Comparison of ENCODE assay signal across 18 cellular contexts in genomic region chr4:163540977-163541376, GRCh38. TPM values are rescaled to one million over a fixed set of nuclear protein-coding genes. Genes with fewer than 3 reads are reported as not detected.
DNase-seq lines count a peak whose midpoint lies in the region; FAIRE-seq lines count a peak whose summit lies in the region.
"Had no signal": no experiment of that assay in that cellular context is flagged by ENCODE, and none has a peak within 500 bp of the region (broad histone marks: within the 10 kb centered on the region; RNA-seq: fewer than 3 reads in every experiment).

No MANE protein-coding gene starts in this region.

- H3K4me3 ChIP-seq in effector memory CD4-positive, alpha-beta T cell (ENCODE audit: insufficient read depth, low read depth, low read length, poor library complexity, severe bottlenecking), result no peak overlapping the region
- H3K4me3 ChIP-seq: neural progenitor cell, tibial nerve had no signal

- H3K27me3 ChIP-seq in effector memory CD4-positive, alpha-beta T cell (replicated peaks; ENCODE audit: control insufficient read depth, insufficient read depth, low read length, poor library complexity, severe bottlenecking), result no peaks in the 10 kb centered on the region
- H3K27me3 ChIP-seq: neural progenitor cell, tibial nerve had no signal

- no peak for FAIRE-seq in RCC 7860 (lab: Jason Lieb, UNC)

- no peak overlapping the region for H3K27ac Mint-ChIP-seq in T-helper 2 cell treated with Interferon-gamma antibody and Interleukin-4, amounts not matched to agents 5 μg/mL and 100 μg/mL, for 36 hours
- H3K27ac Mint-ChIP-seq: activated CD8-positive, alpha-beta memory T cell treated with anti-CD3 and anti-CD28 coated beads, Interleukin-2, amount 10 ng/mL, durations not matched to agents 7 days and 5 days; activated naive CD8-positive, alpha-beta T cell; neural progenitor cell had no signal

- no peaks in the 10 kb centered on the region for H3K9me3 ChIP-seq in effector memory CD4-positive, alpha-beta T cell (ENCODE audit: control insufficient read depth, low read length)
- H3K9me3 ChIP-seq: tibial nerve had no signal

- no peak overlapping the region for H3K27ac ChIP-seq in effector memory CD4-positive, alpha-beta T cell (ENCODE audit: insufficient read depth, low read length, poor library complexity, severe bottlenecking)
- H3K27ac ChIP-seq: neural progenitor cell, tibial nerve had no signal

- H3K36me3 ChIP-seq in effector memory CD4-positive, alpha-beta T cell (ENCODE audit: control insufficient read depth, insufficient read depth, low read length), result no peaks in the 10 kb centered on the region
- H3K36me3 ChIP-seq: neural progenitor cell had no signal

- H3K4me1 ChIP-seq in effector memory CD4-positive, alpha-beta T cell (ENCODE audit: control insufficient read depth, insufficient read depth, low read length, poor library complexity, severe bottlenecking), result no peaks in the 10 kb centered on the region

- DNase-seq in A172 (ENCODE audit: low spot score) (peak; percentile 19), HCEC 1CT (peak; percentile 70), astrocyte of the hippocampus (ENCODE audit: low read depth, low spot score) (peak; percentile 85), hepatic stellate cell (ENCODE audit: low spot score) (peak; percentile 56), RCC 7860 (ENCODE audit: low spot score) (no peak)
- DNase-seq in effector memory CD4-positive, alpha-beta T cell, result no peak
- no peak for DNase-seq in T-helper 2 cell treated with Interferon-gamma antibody and Interleukin-4, amounts not matched to agents 5 μg/mL and 100 μg/mL, for 36 hours (ENCODE audit: low spot score)
- DNase-seq in activated CD4-positive, alpha-beta T cell treated with anti-CD3 and anti-CD28 coated beads for 48 hours, result no peak
- DNase-seq: 8988T; activated CD8-positive, alpha-beta memory T cell treated with anti-CD3 and anti-CD28 coated beads, Interleukin-2, amount 10 ng/mL, durations not matched to agents 7 days and 5 days; left ventricle myocardium superior; NCI-H1436; NCI-H526 treated with DMSO at 0.1 percent for 48 hours; SHP77; stimulated activated CD4-positive, alpha-beta T cell treated with anti-CD3 and anti-CD28 coated beads, Interleukin-12 subunit alpha, Interleukin-12 subunit beta, amount 100 ng/mL, for 4 hours had no signal

- peaks cover 3% of the 10 kb centered on the region for H3K36me3 Mint-ChIP-seq in T-helper 2 cell treated with Interferon-gamma antibody and Interleukin-4, amounts not matched to agents 5 μg/mL and 100 μg/mL, for 36 hours (ENCODE audit: low read depth)
- H3K36me3 Mint-ChIP-seq: activated CD8-positive, alpha-beta memory T cell treated with anti-CD3 and anti-CD28 coated beads, Interleukin-2, amount 10 ng/mL, durations not matched to agents 7 days and 5 days; neural progenitor cell had no signal

- H3K4me1 Mint-ChIP-seq in T-helper 2 cell treated with Interferon-gamma antibody and Interleukin-4, amounts not matched to agents 5 μg/mL and 100 μg/mL, for 36 hours (ENCODE audit: low read depth), result peaks cover 2% of the 10 kb centered on the region
- H3K4me1 Mint-ChIP-seq: activated CD8-positive, alpha-beta memory T cell treated with anti-CD3 and anti-CD28 coated beads, Interleukin-2, amount 10 ng/mL, durations not matched to agents 7 days and 5 days; neural progenitor cell had no signal

- H3K9me3 Mint-ChIP-seq in T-helper 2 cell treated with Interferon-gamma antibody and Interleukin-4, amounts not matched to agents 5 μg/mL and 100 μg/mL, for 36 hours, result no peaks in the 10 kb centered on the region
- H3K9me3 Mint-ChIP-seq: neural progenitor cell had no signal

- no peaks in the 10 kb centered on the region for H3K27me3 Mint-ChIP-seq in T-helper 2 cell treated with Interferon-gamma antibody and Interleukin-4, amounts not matched to agents 5 μg/mL and 100 μg/mL, for 36 hours (ENCODE audit: low read depth)
- H3K27me3 Mint-ChIP-seq: activated CD8-positive, alpha-beta memory T cell treated with anti-CD3 and anti-CD28 coated beads, Interleukin-2, amount 10 ng/mL, durations not matched to agents 7 days and 5 days; activated naive CD8-positive, alpha-beta T cell had no signal

- no peak overlapping the region for H3K4me3 Mint-ChIP-seq in T-helper 2 cell treated with Interferon-gamma antibody and Interleukin-4, amounts not matched to agents 5 μg/mL and 100 μg/mL, for 36 hours
- H3K4me3 Mint-ChIP-seq: activated CD8-positive, alpha-beta memory T cell treated with anti-CD3 and anti-CD28 coated beads, Interleukin-2, amount 10 ng/mL, durations not matched to agents 7 days and 5 days; activated naive CD8-positive, alpha-beta T cell; neural progenitor cell had no signal

RNA-seq across cellular contexts. Expression of gene TMA16, which starts 46.5 kb away (rescaled TPM):
- 54.5 and 72.0 TPM in 2 replicates for total RNA-seq in A172 (2014; rRNA removed; shearing (Covaris generic))

Comparison
In these comparisons a context has a peak if more than half of its experiments do, and no peak if none do; other contexts are left out.
1. DNase-seq: peak in A172 (single experiment), HCEC 1CT (single experiment), astrocyte of the hippocampus (single experiment) and hepatic stellate cell (single experiment); none in effector memory CD4-positive, alpha-beta T cell (0 of 3), RCC 7860 (single experiment), T-helper 2 cell treated with Interferon-gamma antibody and Interleukin-4, amounts not matched to agents 5 μg/mL and 100 μg/mL, for 36 hours (single experiment) and activated CD4-positive, alpha-beta T cell treated with anti-CD3 and anti-CD28 coated beads for 48 hours (single experiment).